8 cellular contexts compared by ENCODE assay signal in genomic region chr18:9386872-9387271, GRCh38.
"Had no signal": no experiment of that assay in that cellular context is flagged by ENCODE, and none has a peak within 500 bp of the region (broad histone marks: within the 10 kb centered on the region; RNA-seq: fewer than 3 reads in every experiment).

No MANE protein-coding gene starts in this region.

- H3K4me1 Mint-ChIP-seq: GM23338, H9 had no signal

- H3K4me2 ChIP-seq: GM23338 had no signal

- H2AFZ ChIP-seq: GM23338 had no signal

- H3K4me3 Mint-ChIP-seq: GM23338, H9 had no signal

- FAIRE-seq: H1, H54, HTR-8/SVneo had no signal

- DNase-seq: H9, HCEC 1CT, IMR-90, KBM-7 had no signal

- H3K4me3 ChIP-seq: GM23338 had no signal

- H3K27ac Mint-ChIP-seq: GM23338 had no signal

- ATAC-seq: GM23338 had no signal
